In the genomic region with DNA sequence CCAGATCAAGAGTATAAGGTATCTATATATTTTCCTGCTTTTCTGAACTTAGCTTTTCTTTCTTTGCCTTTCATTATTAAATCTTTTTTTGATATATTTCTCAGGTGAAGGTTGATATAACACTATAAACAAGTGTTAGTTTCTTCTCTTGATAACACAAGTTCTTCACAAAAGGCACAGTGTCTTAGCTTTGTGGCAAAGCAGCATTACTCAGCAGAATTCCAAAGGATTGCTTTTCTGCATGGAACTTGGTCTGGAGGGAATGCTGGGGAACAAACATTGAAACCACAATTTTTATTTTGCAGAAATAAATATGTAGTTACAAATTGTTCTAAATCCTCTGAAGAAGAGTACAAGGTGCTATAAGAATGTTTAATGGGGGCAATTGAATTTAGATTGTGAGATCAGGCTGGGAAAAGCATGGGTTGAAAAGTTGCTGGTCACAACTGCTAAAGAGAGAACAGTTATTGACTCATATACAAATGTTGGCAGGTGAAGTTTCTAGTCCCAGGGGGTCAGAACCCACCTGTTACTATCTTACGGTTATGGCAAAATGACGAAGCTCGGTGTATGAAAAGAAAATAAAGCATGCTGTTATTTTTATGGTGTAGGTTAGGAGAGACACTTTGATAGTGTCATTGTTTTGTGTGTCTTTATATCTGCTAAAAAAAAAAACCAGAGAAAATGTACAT, we compare ENCODE assay signal across 19 cellular contexts.
DNase-seq lines count a peak whose midpoint lies in the region; ATAC-seq, FAIRE-seq and TF ChIP-seq lines count a peak whose summit lies in the region.
"Had no signal": no experiment of that assay in that cellular context is flagged by ENCODE, and none has a peak within 500 bp of the region (broad histone marks: within the 10 kb centered on the region; RNA-seq: fewer than 3 reads in every experiment).

No MANE protein-coding gene starts in this region.

- DNase-seq in NCI-H345 (lab: John Stamatoyannopoulos, UW) (peak; percentile 3), NCI-H345 treated with DMSO at 0.1 percent for 48 hours (lab: John Stamatoyannopoulos, UW; ENCODE audit: unreplicated experiment) (no peak), adipocyte (ENCODE audit: low read depth) (peak; percentile 64), frontal cortex (ENCODE audit: low spot score in 2 of 2) (no peak), smooth muscle cell (lab: John Stamatoyannopoulos, UW; ENCODE audit: unreplicated experiment) (no peak), HCEC 1CT (no peak)
- no peak for DNase-seq in naive thymus-derived CD4-positive, alpha-beta T cell
- DNase-seq: activated gamma-delta T cell treated with Interleukin-2 at 50 U/mL for 16 hours; Calu3; left lung; MG63; NK-92 treated with Interleukin-12 subunit alpha and Interleukin-12 subunit beta, amount 100 ng/mL, for 24 hours had no signal

- TF ChIP-seq CTCF in smooth muscle cell (IDR thresholded peaks at IDR 0.05; ENCODE audit: borderline replicate concordance, insufficient read depth, poor library complexity, severe bottlenecking) = no peak

- H3K4me1 ChIP-seq in adipocyte (ENCODE audit: control insufficient read depth, insufficient read depth, low read length) (peaks cover 20% of the 10 kb centered on the region), smooth muscle cell (ENCODE audit: low read depth) (peaks cover 5% of the 10 kb centered on the region)
- no peaks in the 10 kb centered on the region for H3K4me1 ChIP-seq in naive thymus-derived CD4-positive, alpha-beta T cell (ENCODE audit: control insufficient read depth in 2 of 2, insufficient read depth in 2 of 2, low read length in 2 of 2)
- H3K4me1 ChIP-seq: HAP-1 had no signal

- POLR2A ChIA-PET in naive thymus-derived CD4-positive, alpha-beta T cell (lab: Charles Lee) = no interaction called here

- intact Hi-C loops in naive thymus-derived CD4-positive, alpha-beta T cell (cut with micrococcal nuclease) = no loop called here

- 99% methylated on average over 3 of the region's 3 CpGs for WGBS in smooth muscle cell (ENCODE audit: low lambda C conversion rate)

- no peaks in the 10 kb centered on the region for H3K9me3 ChIP-seq in adipocyte (ENCODE audit: control insufficient read depth, low read length)
- no peaks in the 10 kb centered on the region for H3K9me3 ChIP-seq in smooth muscle cell (replicated peaks; ENCODE audit: low read depth)
- H3K9me3 ChIP-seq in naive thymus-derived CD4-positive, alpha-beta T cell (ENCODE audit: control insufficient read depth in 2 of 3, low read length in 3 of 3) = no peaks in the 10 kb centered on the region
- H3K9me3 ChIP-seq: HAP-1, left lung, MG63, SJSA1 had no signal

- peaks cover 23% of the 10 kb centered on the region for H4K20me1 ChIP-seq in smooth muscle cell (ENCODE audit: low read depth)

- H3K4me1 Mint-ChIP-seq in naive thymus-derived CD4-positive, alpha-beta T cell = peaks cover 0 to 8% (median 0%) of the 10 kb centered on the region in 7 donors
- H3K4me1 Mint-ChIP-seq: nephron had no signal

- peak overlapping the region; percentile 41 for H3K4me2 ChIP-seq in smooth muscle cell

- no peak overlapping the region for H3K27ac ChIP-seq in smooth muscle cell (ENCODE audit: low read depth)
- H3K27ac ChIP-seq in naive thymus-derived CD4-positive, alpha-beta T cell (ENCODE audit: low read depth, low read length) = no peak overlapping the region
- H3K27ac ChIP-seq: 22Rv1, cardiac muscle cell, left lung, SJSA1 had no signal

- H3K36me3 Mint-ChIP-seq in naive thymus-derived CD4-positive, alpha-beta T cell = peaks cover 4 to 38% (median 18%) of the 10 kb centered on the region in 5 donors

- no peak for ATAC-seq in naive thymus-derived CD4-positive, alpha-beta T cell
- no peak for ATAC-seq in GM21576 (IDR thresholded peaks at IDR 0.05; ENCODE audit: unreplicated experiment)
- ATAC-seq: left lung had no signal

- no peak overlapping the region for H2AFZ ChIP-seq in smooth muscle cell (ENCODE audit: low read depth)

- H3K9me3 Mint-ChIP-seq in naive thymus-derived CD4-positive, alpha-beta T cell = no peaks in the 10 kb centered on the region
- H3K9me3 Mint-ChIP-seq: nephron had no signal

- no peaks in the 10 kb centered on the region for H3K27me3 Mint-ChIP-seq in naive thymus-derived CD4-positive, alpha-beta T cell

- H3K4me3 ChIP-seq in adipocyte (ENCODE audit: low read length) = no peak overlapping the region
- no peak overlapping the region for H3K4me3 ChIP-seq in smooth muscle cell
- H3K4me3 ChIP-seq in naive thymus-derived CD4-positive, alpha-beta T cell (ENCODE audit: low read length) = no peak overlapping the region
- H3K4me3 ChIP-seq: cardiac muscle cell, HAP-1, left lung, MG63, SJSA1 had no signal

- H3K9ac ChIP-seq in adipocyte (ENCODE audit: low read length) (no peak overlapping the region), smooth muscle cell (ENCODE audit: low read depth) (no peak overlapping the region)

- FAIRE-seq in frontal cortex (lab: Jason Lieb, UNC) = peak; percentile 26
- FAIRE-seq: endometrium had no signal

- H3F3A ChIP-seq in smooth muscle cell (ENCODE audit: low read depth) = peaks cover 6% of the 10 kb centered on the region

- no peak overlapping the region for H3K27ac Mint-ChIP-seq in naive thymus-derived CD4-positive, alpha-beta T cell
- H3K27ac Mint-ChIP-seq: nephron had no signal

- peaks cover 4% of the 10 kb centered on the region for H3K79me2 ChIP-seq in smooth muscle cell (ENCODE audit: low read depth)

- CTCF ChIA-PET in naive thymus-derived CD4-positive, alpha-beta T cell (lab: Charles Lee) = no interaction called here

- H3K36me3 ChIP-seq in adipocyte (ENCODE audit: control insufficient read depth, insufficient read depth, low read length, severe bottlenecking) (peaks cover 34% of the 10 kb centered on the region), smooth muscle cell (ENCODE audit: low read depth) (no peaks in the 10 kb centered on the region)
- H3K36me3 ChIP-seq in naive thymus-derived CD4-positive, alpha-beta T cell (ENCODE audit: control insufficient read depth in 2 of 3, insufficient read depth in 3 of 3, low read length in 3 of 3) = peaks cover 0 to 16% (median 4%) of the 10 kb centered on the region in 3 experiments

- H3K4me3 Mint-ChIP-seq in naive thymus-derived CD4-positive, alpha-beta T cell = no peak overlapping the region
- H3K4me3 Mint-ChIP-seq: nephron had no signal

- H3K27me3 ChIP-seq in adipocyte (replicated peaks; ENCODE audit: control insufficient read depth, insufficient read depth, low read length) (no peaks in the 10 kb centered on the region), smooth muscle cell (ENCODE audit: low read depth) (no peaks in the 10 kb centered on the region)
- H3K27me3 ChIP-seq in naive thymus-derived CD4-positive, alpha-beta T cell (ENCODE audit: control insufficient read depth in 2 of 2, insufficient read depth in 2 of 2, low read length in 2 of 2) = no peaks in the 10 kb centered on the region
- H3K27me3 ChIP-seq: cardiac muscle cell, left lung, MG63, SJSA1 had no signal

Comparison
In these comparisons a context has a peak if more than half of its experiments do, and no peak if none do; other contexts are left out.
1. DNase-seq: peak in NCI-H345 (single experiment) and adipocyte (single experiment); none in NCI-H345 treated with DMSO at 0.1 percent for 48 hours (single experiment), frontal cortex (0 of 2), smooth muscle cell (single experiment), naive thymus-derived CD4-positive, alpha-beta T cell (0 of 9) and HCEC 1CT (single experiment).